ENCODE assay signal across 11 cellular contexts in genomic region chr20:47362361-47363219, GRCh38. TPM values are rescaled to one million over a fixed set of nuclear protein-coding genes. Genes with fewer than 3 reads are reported as not detected.
DNase-seq lines count a peak whose midpoint lies in the region; ATAC-seq and TF ChIP-seq lines count a peak whose summit lies in the region.
"Had no signal": no experiment of that assay in that cellular context is flagged by ENCODE, and none has a peak within 500 bp of the region (broad histone marks: within the 10 kb centered on the region; RNA-seq: fewer than 3 reads in every experiment).

No MANE protein-coding gene starts in this region.

- TF ChIP-seq CTCF in Caco-2 (IDR thresholded peaks at IDR 0.05; ENCODE audit: insufficient read depth in 1 of 2, low read depth in 1 of 2, low read length in 1 of 2, severe bottlenecking in 1 of 2, unreplicated experiment in 1 of 2), result no peak
- no peak for TF ChIP-seq CTCF in NB4 (IDR thresholded peaks at IDR 0.05; ENCODE audit: low read depth, low read length)
- no peak for TF ChIP-seq CTCF in parathyroid adenoma (IDR thresholded peaks at IDR 0.05)

- no peak overlapping the region for H3K9ac ChIP-seq in parathyroid adenoma

- H3K4me3 Mint-ChIP-seq in Caco-2 (ENCODE audit: unreplicated experiment), result peak overlapping the region; percentile 1
- H3K4me3 Mint-ChIP-seq: activated CD4-positive, alpha-beta T cell treated with anti-CD3 and anti-CD28 coated beads, Interleukin-2, amount 10 ng/mL, durations not matched to agents 7 days and 5 days had no signal

- H3K27me3 Mint-ChIP-seq in Caco-2 (ENCODE audit: insufficient read depth, unreplicated experiment), result no peaks in the 10 kb centered on the region
- H3K27me3 Mint-ChIP-seq: activated CD4-positive, alpha-beta T cell treated with anti-CD3 and anti-CD28 coated beads, Interleukin-2, amount 10 ng/mL, durations not matched to agents 7 days and 5 days had no signal

- H3K4me1 Mint-ChIP-seq in Caco-2 (ENCODE audit: low read depth, unreplicated experiment), result peaks cover 48% of the 10 kb centered on the region

- H3K27ac Mint-ChIP-seq in Caco-2 (ENCODE audit: unreplicated experiment), result peak overlapping the region; percentile 82
- H3K27ac Mint-ChIP-seq: activated CD4-positive, alpha-beta T cell treated with anti-CD3 and anti-CD28 coated beads, Interleukin-2, amount 10 ng/mL, durations not matched to agents 7 days and 5 days had no signal

- peaks cover 18% of the 10 kb centered on the region for H3K36me3 Mint-ChIP-seq in Caco-2 (ENCODE audit: insufficient read depth, unreplicated experiment)

- H3K36me3 ChIP-seq in Caco-2 (ENCODE audit: control insufficient read depth, insufficient read depth, low read length), result no peaks in the 10 kb centered on the region
- H3K36me3 ChIP-seq in parathyroid adenoma (ENCODE audit: control insufficient read depth, insufficient read depth, low read length), result no peaks in the 10 kb centered on the region
- no peaks in the 10 kb centered on the region for H3K36me3 ChIP-seq in aorta (ENCODE audit: control insufficient read depth in 1 of 2, insufficient read depth in 2 of 2, low read length in 1 of 2)

- no peak for ATAC-seq in aorta (ENCODE audit: low FRiP score)

- H3K4me2 ChIP-seq in parathyroid adenoma (ENCODE audit: low read length), result no peak overlapping the region

- POLR2A ChIA-PET in Caco-2 (lab: Charles Lee), result interaction anchor here (7.8 kb wide), 1 partner anchor 20 kb away, joined by 114 read pairs; no protein-coding TSS in a partner anchor

- DNase-seq in Caco-2 (no peak), NB4 (ENCODE audit: low read depth) (peak; percentile 61), NCI-H2029 (lab: John Stamatoyannopoulos, UW) (no peak), DMS153 (lab: John Stamatoyannopoulos, UW) (no peak), T-helper 2 cell (no peak), aorta (no peak)
- DNase-seq: activated CD4-positive, alpha-beta T cell treated with anti-CD3 and anti-CD28 coated beads, Interleukin-2, amount 10 ng/mL, durations not matched to agents 7 days and 5 days; NCI-H748 treated with DMSO at 0.1 percent for 48 hours; stimulated activated CD4-positive, alpha-beta T cell treated with anti-CD3 and anti-CD28 coated beads, Interleukin-4, amount 100 ng/mL, for 1 hour had no signal

- H3K27me3 ChIP-seq in Caco-2 (replicated peaks; ENCODE audit: control insufficient read depth, insufficient read depth, low read length) (no peaks in the 10 kb centered on the region), parathyroid adenoma (ENCODE audit: control insufficient read depth, insufficient read depth, low read length) (no peaks in the 10 kb centered on the region), aorta (ENCODE audit: control insufficient read depth in 1 of 2, insufficient read depth in 2 of 2, low read length in 1 of 2) (no peaks in the 10 kb centered on the region)

- H3K27ac ChIP-seq in cingulate gyrus (ENCODE audit: low read depth, low read length) (peak overlapping the region; percentile 67), parathyroid adenoma (no peak overlapping the region), aorta (ENCODE audit: low read depth in 1 of 2, low read length in 2 of 2) (peak overlapping the region in 1 of 2 donors; percentile 42)

- no TSS peak for BruUV-seq in Caco-2 (replicated peaks; lab: Mats Ljungman, UMichigan)

- 92 to 93% methylated on average over 17 of the region's 17 CpGs for WGBS in aorta, 2 donors

- no peak for TF ChIP-seq POLR2A in NB4 (IDR thresholded peaks at IDR 0.05; ENCODE audit: extremely low read depth, insufficient read length)

- H2AFZ ChIP-seq in parathyroid adenoma, result peak overlapping the region; percentile 10

- no peaks in the 10 kb centered on the region for H3K79me2 ChIP-seq in parathyroid adenoma

- H3K9me3 Mint-ChIP-seq in Caco-2 (ENCODE audit: unreplicated experiment), result no peaks in the 10 kb centered on the region
- H3K9me3 Mint-ChIP-seq: activated CD4-positive, alpha-beta T cell treated with anti-CD3 and anti-CD28 coated beads, Interleukin-2, amount 10 ng/mL, durations not matched to agents 7 days and 5 days had no signal

- H3K4me3 ChIP-seq in Caco-2 (ENCODE audit: low read depth, low read length) (no peak overlapping the region), NB4 (ENCODE audit: low read depth, low read length) (no peak overlapping the region), parathyroid adenoma (ENCODE audit: low read depth, low read length) (no peak overlapping the region), aorta (ENCODE audit: low read length in 2 of 2) (no peak overlapping the region)

- 0 out of 2 replicates have a peak, but pooled peaks cover 5% of the 10 kb centered on the region for H3K9me3 ChIP-seq in Caco-2
- H3K9me3 ChIP-seq in parathyroid adenoma (ENCODE audit: control insufficient read depth, low read length), result no peaks in the 10 kb centered on the region
- H3K9me3 ChIP-seq in aorta (ENCODE audit: control insufficient read depth, low read length), result no peaks in the 10 kb centered on the region

- CTCF ChIA-PET in Caco-2 (lab: Charles Lee), result interaction anchor here (0.7 to 10.2 kb wide), 2 partner anchors 19 to 41 kb away, joined by 3 to 306 read pairs; no protein-coding TSS in a partner anchor

- intact Hi-C loops in Caco-2 (cut with micrococcal nuclease; ENCODE audit: unreplicated experiment), result no loop called here
- intact Hi-C loops in aorta (cut with DNase I), result no loop called here

- H3K4me1 ChIP-seq in Caco-2 (peaks cover 42% of the 10 kb centered on the region), parathyroid adenoma (peaks cover 39% of the 10 kb centered on the region), aorta (ENCODE audit: control insufficient read depth in 1 of 2, insufficient read depth in 2 of 2, low read length in 2 of 2) (peaks cover 4 to 5% of the 10 kb centered on the region in 2 donors)

RNA-seq across cellular contexts. Expression of gene ZMYND8, which starts 6.1 kb away (rescaled TPM):
- total RNA-seq in Caco-2 (2022) (180 and 194 TPM in 2 replicates), aorta (10 to 100 TPM; 19.1 to 27.4 TPM)
- 1 to 10 TPM; 4.5 to 9.1 TPM for polyA plus RNA-seq in aorta
